In the genomic region with DNA sequence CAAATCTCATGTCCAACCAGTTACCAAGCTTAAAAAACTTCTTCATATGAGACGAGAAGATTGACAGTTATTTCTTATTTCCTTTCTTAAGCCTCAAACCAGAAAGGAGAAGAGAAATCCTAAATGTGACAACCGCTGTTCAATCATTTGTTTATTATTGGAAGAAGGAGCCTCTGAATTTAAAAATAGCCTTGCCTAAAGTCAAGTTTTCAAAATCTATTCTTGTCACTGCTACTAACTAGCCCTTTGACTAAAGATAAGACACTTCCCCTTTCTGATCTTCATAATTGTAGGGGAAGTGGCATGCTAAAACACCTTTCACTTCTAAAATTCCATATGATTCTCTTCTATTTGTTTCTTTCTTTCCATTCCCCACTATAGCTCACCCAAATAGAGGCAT, we compare ENCODE assay signal across 12 cellular contexts.
DNase-seq lines count a peak whose midpoint lies in the region; ATAC-seq and TF ChIP-seq lines count a peak whose summit lies in the region.
"Had no signal": no experiment of that assay in that cellular context is flagged by ENCODE, and none has a peak within 500 bp of the region (broad histone marks: within the 10 kb centered on the region; RNA-seq: fewer than 3 reads in every experiment).

No MANE protein-coding gene starts in this region.

- 85 to 90% (median 88%) methylated on average over 2 of the region's 2 CpGs for WGBS in psoas muscle, 3 donors

- in situ Hi-C loops in ACHN (cut with HindIII; ENCODE audit: low pct_ligation_motif_present, low pct_unique_long_range_greater_than_20kb, low sequenced_read_pairs) = no loop called here

- H3K27me3 ChIP-seq in psoas muscle (ENCODE audit: insufficient read depth in 3 of 3, low read length in 2 of 3) (no peaks in the 10 kb centered on the region), left ventricle myocardium inferior (ENCODE audit: low read depth) (no peaks in the 10 kb centered on the region)
- H3K27me3 ChIP-seq: left lung had no signal

- peak; percentile 8 for DNase-seq in GDM1 (lab: John Stamatoyannopoulos, UW)
- peak; percentile 89 for DNase-seq in NOMO-1 treated with dmso at 0.1 percent for 144 hours (lab: John Stamatoyannopoulos, UW; ENCODE audit: unreplicated experiment)
- DNase-seq in ACHN = no peak
- DNase-seq in psoas muscle = no peak
- DNase-seq in left ventricle myocardium inferior = no peak
- DNase-seq in left lobe of liver (ENCODE audit: low spot score) = no peak
- DNase-seq: activated T-cell treated with anti-CD3 and anti-CD28 coated beads, Interleukin-2, amount 50 U/mL, for 1 hour; central memory CD4-positive, alpha-beta T cell; left lung; NCI-H2171 treated with DMSO at 0.1 percent for 48 hours had no signal

- TF ChIP-seq CTCF in psoas muscle (IDR thresholded peaks at IDR 0.05) = no peak
- no peak for TF ChIP-seq CTCF in left ventricle myocardium inferior (IDR thresholded peaks at IDR 0.05; ENCODE audit: borderline replicate concordance)

- H3K27ac ChIP-seq in psoas muscle = no peak overlapping the region
- no peak overlapping the region for H3K27ac ChIP-seq in left ventricle myocardium inferior (replicated peaks)
- H3K27ac ChIP-seq: left lung had no signal

- H3K4me3 ChIP-seq in psoas muscle (no peak overlapping the region), left ventricle myocardium inferior (no peak overlapping the region)
- H3K4me3 ChIP-seq: left lung had no signal

- intact Hi-C loops in psoas muscle (cut with DNase I) (no loop called here), left ventricle myocardium inferior (cut with micrococcal nuclease) (no loop called here)

- H3K9me3 ChIP-seq in psoas muscle (no peaks in the 10 kb centered on the region), left ventricle myocardium inferior (replicated peaks) (peaks cover 6% of the 10 kb centered on the region)

- H3K4me1 ChIP-seq in psoas muscle (no peaks in the 10 kb centered on the region), left ventricle myocardium inferior (no peaks in the 10 kb centered on the region)
- H3K4me1 ChIP-seq: left lung had no signal

- ATAC-seq in GM19463 (IDR thresholded peaks at IDR 0.05; ENCODE audit: unreplicated experiment) (peak; percentile 73), HG03066 (IDR thresholded peaks at IDR 0.05; ENCODE audit: low read depth, unreplicated experiment) (peak; percentile 93), psoas muscle (no peak), left lobe of liver (no peak)
- ATAC-seq: left lung had no signal

- H3K36me3 ChIP-seq in psoas muscle (ENCODE audit: insufficient read depth in 1 of 2, low read depth in 1 of 2) (no peaks in the 10 kb centered on the region), left ventricle myocardium inferior (no peaks in the 10 kb centered on the region)
- H3K36me3 ChIP-seq: left lung had no signal

Comparison
In these comparisons a context has a peak if more than half of its experiments do, and no peak if none do; other contexts are left out.
1. DNase-seq: peak in GDM1 (single experiment) and NOMO-1 treated with dmso at 0.1 percent for 144 hours (single experiment); none in ACHN (single experiment), psoas muscle (0 of 2), left ventricle myocardium inferior (single experiment) and left lobe of liver (single experiment).
2. ATAC-seq: peak in GM19463 (single experiment) and HG03066 (single experiment); none in psoas muscle (0 of 4) and left lobe of liver (single experiment).